17 cellular contexts compared by ENCODE assay signal in the genomic region with DNA sequence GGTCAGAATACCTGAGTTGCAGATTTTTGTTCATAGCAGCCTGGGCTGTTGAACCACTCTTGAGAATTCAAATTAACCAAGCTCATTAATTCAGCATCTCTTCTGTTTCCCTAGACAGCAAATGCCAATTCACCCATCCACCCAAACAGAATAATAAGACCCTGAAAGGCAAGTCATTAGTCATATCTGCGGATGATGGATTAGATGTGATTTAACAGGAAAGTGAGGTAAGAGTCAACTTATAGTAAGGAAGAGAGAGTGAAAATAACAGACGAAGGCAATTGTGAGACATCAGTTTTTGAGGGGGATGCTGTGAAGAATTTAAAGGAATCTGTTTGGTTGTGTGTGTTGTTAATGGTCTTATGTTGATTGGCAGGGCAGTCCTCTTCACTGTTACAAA. TPM values are rescaled to one million over a fixed set of nuclear protein-coding genes. Genes with fewer than 3 reads are reported as not detected.
DNase-seq lines count a peak whose midpoint lies in the region; ATAC-seq, FAIRE-seq and TF ChIP-seq lines count a peak whose summit lies in the region.
"Had no signal": no experiment of that assay in that cellular context is flagged by ENCODE, and none has a peak within 500 bp of the region (broad histone marks: within the 10 kb centered on the region; RNA-seq: fewer than 3 reads in every experiment).

No MANE protein-coding gene starts in this region.

- WGBS in SK-N-SH (ENCODE audit: low lambda C conversion rate), result 51% methylated on average over 2 of the region's 2 CpGs
- 81% methylated on average over 2 of the region's 2 CpGs; no CpG with 5 or more reads in 1 of the 2 experiments for WGBS in H1 (ENCODE audit: extremely low coverage in 1 of 2, insufficient coverage in 1 of 2, insufficient read length in 1 of 2, insufficient replicate concordance in 2 of 2, low coverage in 1 of 2, low lambda C conversion rate in 2 of 2, missing lambda C conversion rate in 1 of 2), 2 experiments
- WGBS in lower leg skin, 2 donors, result 86 to 87% methylated on average over 2 of the region's 2 CpGs

- ATAC-seq in SK-N-SH treated with all-trans-retinoic acid at 6 μM for 48 hours (no peak), left ventricle myocardium superior (no peak)
- ATAC-seq: CD8-positive, alpha-beta T cell had no signal

- H3K56ac ChIP-seq in H1 (replicated peaks; ENCODE audit: insufficient read length, low read depth, low read length), result peak overlapping the region; percentile 8

- POLR2A ChIA-PET in SK-N-SH (lab: Yijun Ruan, JAX) (no interaction called here), H1 (lab: Charles Lee; ENCODE audit: partially characterized antibody) (no interaction called here)

- H3K4me2 ChIP-seq in SK-N-SH, result peak overlapping the region; percentile 27
- no peak overlapping the region for H3K4me2 ChIP-seq in H1 (ENCODE audit: insufficient read depth in 1 of 2, low read depth in 2 of 2, low read length in 2 of 2)
- H3K4me2 ChIP-seq: BLaER1 treated with 17β-estradiol and CSF1 and Interleukin-3, amounts not matched to agents 10 nM and 100 nM had no signal

- H4K8ac ChIP-seq in H1 (ENCODE audit: extremely low read depth, insufficient read depth, low read length), result no peak overlapping the region

- H3K27me3 ChIP-seq in SK-N-SH (ENCODE audit: insufficient read depth), result no peaks in the 10 kb centered on the region
- H3K27me3 ChIP-seq in H1 (replicated peaks in 1 of 4; ENCODE audit: control insufficient read depth in 3 of 4, extremely low read depth in 1 of 4, insufficient read depth in 3 of 4, low read length in 3 of 4), result no peaks in the 10 kb centered on the region
- H3K27me3 ChIP-seq: BLaER1 treated with 17β-estradiol and CSF1 and Interleukin-3, amounts not matched to agents 10 nM and 100 nM had no signal

- H4K20me1 ChIP-seq in SK-N-SH (ENCODE audit: insufficient read depth) (peaks cover 66% of the 10 kb centered on the region), H1 (replicated peaks in 1 of 2; ENCODE audit: control insufficient read depth in 1 of 2, insufficient read depth in 2 of 2, low read length in 2 of 2) (no peaks in the 10 kb centered on the region)
- H4K20me1 ChIP-seq: BLaER1 treated with 17β-estradiol and CSF1 and Interleukin-3, amounts not matched to agents 10 nM and 100 nM had no signal

- no peaks in the 10 kb centered on the region; the same call in 1 of the 2 replicates for H3K23me2 ChIP-seq in H1 (ENCODE audit: low read depth, low read length)

- H3K4me3 ChIP-seq in SK-N-SH (ENCODE audit: low read depth in 2 of 2, low read length in 1 of 2) (no peak overlapping the region), H1 (ENCODE audit: extremely low read depth in 1 of 4, insufficient read depth in 2 of 4, low read depth in 3 of 4, low read length in 4 of 4) (no peak overlapping the region), lower leg skin (ENCODE audit: low read depth, poor library complexity, severe bottlenecking) (no peak overlapping the region)
- H3K4me3 ChIP-seq: BLaER1 treated with 17β-estradiol and CSF1 and Interleukin-3, amounts not matched to agents 10 nM and 100 nM had no signal

- H2BK5ac ChIP-seq in H1 (ENCODE audit: low read depth, low read length), result no peak overlapping the region

- H3K9me2 ChIP-seq in SK-N-SH, result no peaks in the 10 kb centered on the region

- TF ChIP-seq POLR2A in H1 (IDR thresholded peaks at IDR 0.05; ENCODE audit: control extremely low read depth in 1 of 2, low read depth in 2 of 2, low read length in 2 of 2) (no peak), lower leg skin (IDR thresholded peaks at IDR 0.05) (no peak)

- no peak for FAIRE-seq in H1 (lab: Jason Lieb, UNC)

- H3K9ac ChIP-seq in SK-N-SH (no peak overlapping the region; the same call in 1 of the 2 replicates), H1 (replicated peaks in 1 of 4; ENCODE audit: extremely low read depth in 1 of 4, low read depth in 3 of 4, low read length in 3 of 4) (no peak overlapping the region)
- H3K9ac ChIP-seq: BLaER1 treated with 17β-estradiol and CSF1 and Interleukin-3, amounts not matched to agents 10 nM and 100 nM had no signal

- CTCF ChIA-PET in SK-N-SH (lab: Yijun Ruan, JAX) (interaction anchor here (1.2 to 2.3 kb wide), 2 partner anchors 19 kb away, joined by 7 to 11 read pairs; a partner anchor contains a TSS), H1 (lab: Charles Lee; ENCODE audit: partially characterized antibody) (interaction anchor here (1.1 to 1.7 kb wide), 2 partner anchors 10 to 15 kb away, joined by 4 to 6 read pairs; no protein-coding TSS in a partner anchor)

- H3F3A ChIP-seq in SK-N-SH (replicated peaks; ENCODE audit: insufficient read depth), result peaks cover 59% of the 10 kb centered on the region

- H2BK12ac ChIP-seq in H1 (ENCODE audit: low read depth, low read length), result no peak overlapping the region

- no peak overlapping the region for H2BK15ac ChIP-seq in H1 (ENCODE audit: low read length)

- intact Hi-C loops in lower leg skin (cut with DNase I; ENCODE audit: low total_unique reads), result no loop called here
- intact Hi-C loops in left ventricle myocardium superior (cut with micrococcal nuclease), result no loop called here

- H3K14ac ChIP-seq in H1 (ENCODE audit: insufficient read length), result no peak overlapping the region

- H2BK20ac ChIP-seq in H1 (ENCODE audit: low read length), result no peak overlapping the region

- no peak overlapping the region for H3K23ac ChIP-seq in H1 (ENCODE audit: insufficient read length)

- no peak overlapping the region for H3K4ac ChIP-seq in H1 (replicated peaks; ENCODE audit: insufficient read length, low read depth, low read length)

- no peak overlapping the region for H2AK5ac ChIP-seq in H1 (ENCODE audit: low read depth, low read length)

- TF ChIP-seq RAD21 in SK-N-SH (IDR thresholded peaks at IDR 0.05; ENCODE audit: low read length), result no peak
- no peak for TF ChIP-seq RAD21 in H1 (IDR thresholded peaks at IDR 0.05 in 1 of 2, conservative IDR thresholded peaks at IDR 0.05 in 1 of 2; ENCODE audit: low read depth in 2 of 2, low read length in 2 of 2)

- no peaks in the 10 kb centered on the region for H3K79me1 ChIP-seq in H1 (ENCODE audit: low read depth, low read length)

- no peak for TF ChIP-seq EP300 in SK-N-SH (IDR thresholded peaks at IDR 0.05; ENCODE audit: borderline replicate concordance in 1 of 2, low read depth in 1 of 2, low read length in 1 of 2)
- TF ChIP-seq EP300 in H1 (IDR thresholded peaks at IDR 0.05; ENCODE audit: borderline replicate concordance in 1 of 2, low read depth in 2 of 2, low read length in 2 of 2), result no peak

- H3K18ac ChIP-seq in H1 (ENCODE audit: extremely low read depth, low read length), result no peak overlapping the region

- H2AFZ ChIP-seq in SK-N-SH (ENCODE audit: low read depth) (no peak overlapping the region), H1 (ENCODE audit: low read length) (no peak overlapping the region)

- H3K9me3 ChIP-seq in SK-N-SH (no peaks in the 10 kb centered on the region), H1 (ENCODE audit: insufficient read depth in 2 of 2, low read depth in 1 of 2, low read length in 1 of 2) (no peaks in the 10 kb centered on the region)
- H3K9me3 ChIP-seq: BLaER1 treated with 17β-estradiol and CSF1 and Interleukin-3, amounts not matched to agents 10 nM and 100 nM had no signal

- no peak overlapping the region for H2BK120ac ChIP-seq in H1 (replicated peaks; ENCODE audit: low read depth, low read length)

- DNase-seq in SK-N-SH, result no peak
- peak; percentile 67 for DNase-seq in NCI-H446 treated with DMSO at 0.1 percent for 48 hours (lab: John Stamatoyannopoulos, UW)
- no peak for DNase-seq in H1 (ENCODE audit: low read depth in 1 of 2, low spot score in 2 of 2)
- no peak for DNase-seq in lower leg skin (ENCODE audit: low spot score in 2 of 2)
- no peak for DNase-seq in left ventricle myocardium superior
- DNase-seq in NK-92 treated with Interleukin-12 subunit alpha and Interleukin-12 subunit beta, amount 100 ng/mL, for 24 hours (lab: John Stamatoyannopoulos, UW), result no peak
- DNase-seq: 8988T; CD8-positive, alpha-beta T cell; COR-L47; DMS153; DMS79 treated with DMSO at 0.1 percent for 48 hours; GF-D8; GOT3; H9 had no signal

- peaks cover 100% of the 10 kb centered on the region for H3K79me2 ChIP-seq in SK-N-SH (ENCODE audit: insufficient read depth)
- H3K79me2 ChIP-seq in H1 (ENCODE audit: control insufficient read depth in 1 of 2, insufficient read depth in 2 of 2, low read length in 2 of 2), result no peaks in the 10 kb centered on the region

- H3K4me1 ChIP-seq in SK-N-SH (ENCODE audit: control insufficient read depth in 1 of 2, insufficient read depth in 2 of 2, low read depth in 1 of 2, low read length in 1 of 2), result peaks cover 0 to 9% of the 10 kb centered on the region in 2 experiments; a peak in 1 of 4 replicates
- no peaks in the 10 kb centered on the region for H3K4me1 ChIP-seq in H1 (replicated peaks in 1 of 4; ENCODE audit: control insufficient read depth in 3 of 4, insufficient read depth in 4 of 4, low read length in 3 of 4)
- H3K4me1 ChIP-seq: BLaER1 treated with 17β-estradiol and CSF1 and Interleukin-3, amounts not matched to agents 10 nM and 100 nM had no signal

- no peak overlapping the region for H4K91ac ChIP-seq in H1 (replicated peaks; ENCODE audit: insufficient read length, low read length)

- TF ChIP-seq CTCF in SK-N-SH (IDR thresholded peaks at IDR 0.05) (no peak), H1 (IDR thresholded peaks at IDR 0.05; ENCODE audit: control extremely low read depth in 1 of 3, insufficient read depth in 1 of 3, low read depth in 1 of 3, low read length in 3 of 3) (no peak), lower leg skin (IDR thresholded peaks at IDR 0.05) (no peak)

- H3K27ac ChIP-seq in SK-N-SH (ENCODE audit: low read depth in 2 of 2, low read length in 1 of 2) (peak overlapping the region in 1 of 2 experiments; percentile 36; a peak in 2 of 4 replicates), H1 (ENCODE audit: low read depth, low read length) (no peak overlapping the region)
- H3K27ac ChIP-seq: BLaER1 treated with 17β-estradiol and CSF1 and Interleukin-3, amounts not matched to agents 10 nM and 100 nM had no signal

- H3K36me3 ChIP-seq in SK-N-SH (replicated peaks in 1 of 2; ENCODE audit: control insufficient read depth in 1 of 2, insufficient read depth in 2 of 2, low read length in 1 of 2), result peaks cover 29 to 73% of the 10 kb centered on the region in 2 experiments
- no peaks in the 10 kb centered on the region for H3K36me3 ChIP-seq in H1 (ENCODE audit: control insufficient read depth in 2 of 4, insufficient read depth in 4 of 4, low read length in 3 of 4)
- H3K36me3 ChIP-seq: BLaER1 treated with 17β-estradiol and CSF1 and Interleukin-3, amounts not matched to agents 10 nM and 100 nM had no signal

- H4K5ac ChIP-seq in H1 (ENCODE audit: insufficient read length, low read depth, low read length), result no peak overlapping the region

RNA-seq across cellular contexts. Expression of a gene that starts 18.9 kb away (rescaled TPM):
- 48.7 and 49.9 TPM in 2 replicates for polyA plus RNA-seq in SK-N-SH (2012; rRNA removed)
- 36.6 and 44.8 TPM in 2 replicates for polyA plus RNA-seq in SK-N-SH (2012; cell fraction: cytosol; rRNA removed)
- 23.7 and 33.6 TPM in 2 replicates for polyA plus RNA-seq in SK-N-SH (2012; cell fraction: nucleus; rRNA removed)
- 0.48 TPM in 1 of 2 replicates, not detected in the other for total RNA-seq in H1 (2021; fragmentation: NEBNext Ultra II Directional; extraction: Animal tissue kit (Norgen Biotek cat#: 25700))
- 0.14 and 0.20 TPM in 2 replicates for polyA plus RNA-seq in H1 (2011; rRNA removed)
- 0.36 TPM for polyA plus RNA-seq in H1 (2011; cell fraction: cytosol; rRNA removed)
- polyA plus RNA-seq in H1 (2011; cell fraction: nucleus; rRNA removed), result 0.46 TPM
- polyA plus RNA-seq in H1 (2012, experiment 1 of 2), result 0.15 to 0.29 TPM (median 0.19 TPM) in 4 replicates
- polyA plus RNA-seq in H1 (2012, experiment 2 of 2), result not detected
- polyA plus RNA-seq in H1 (2013, experiment 1 of 2), result 0.10 TPM
- polyA plus RNA-seq in H1 (2013, experiment 2 of 2), result 0.07 TPM
- 0.38 and 0.76 TPM in 2 replicates for polyA minus RNA-seq in H1 (2011; rRNA and poly(A)+ RNA removed)
- 0.29 TPM for polyA minus RNA-seq in H1 (2011; cell fraction: cytosol; rRNA and poly(A)+ RNA removed)
- polyA minus RNA-seq in H1 (2011; cell fraction: nucleus; rRNA and poly(A)+ RNA removed), result 1.8 TPM
- 1 to 10 TPM; 2.7 to 3.7 (median 3.6) TPM for total RNA-seq in lower leg skin
- 5.5 TPM for total RNA-seq in left ventricle myocardium superior
- total RNA-seq: B cell; CD8-positive, alpha-beta T cell had no signal
